Comparison of ENCODE assay signal across 1 cellular context in genomic region chr6:28587011-28587745, GRCh38.
TF ChIP-seq lines count a peak whose summit lies in the region.

No MANE protein-coding gene starts in this region.

TF ChIP-seq in HepG2, 621 proteins besides CTCF, POLR2A, EP300 and RAD21 (continued from another document and continues in another):
- TF ChIP-seq ZFY (CRISPR knock-in tag; IDR thresholded peaks at IDR 0.05) (peak; percentile 89), AKAP8 (CRISPR knock-in tag; IDR thresholded peaks at IDR 0.05) (peak; percentile 53; the same call in 1 of the 2 replicates), TEAD3 (CRISPR knock-in tag; optimal IDR thresholded peaks at IDR 0.05; ENCODE audit: borderline replicate concordance) (peak; percentile 89), ZNF674 (CRISPR knock-in tag; IDR thresholded peaks at IDR 0.05; ENCODE audit: low read depth) (no peak), MED1 (CRISPR knock-in tag; IDR thresholded peaks at IDR 0.05) (peak; percentile 81), ZNF639 (CRISPR knock-in tag; conservative IDR thresholded peaks at IDR 0.05) (0 out of 2 replicates have a peak, but pooled peaks have one; percentile 43), ZNF879 (CRISPR knock-in tag; IDR thresholded peaks at IDR 0.05) (0 out of 2 replicates have a peak, but pooled peaks have one; percentile 83), FOXJ3 (CRISPR knock-in tag; IDR thresholded peaks at IDR 0.05; ENCODE audit: borderline replicate concordance) (0 out of 2 replicates have a peak, but pooled peaks have one; percentile 1), NR3C1 (CRISPR knock-in tag; IDR thresholded peaks at IDR 0.05) (no peak), FOXP1 (IDR thresholded peaks at IDR 0.05) (no peak), FOXP1 (CRISPR knock-in tag; IDR thresholded peaks at IDR 0.05) (no peak; the same call in 1 of the 2 replicates), ZNF331 (CRISPR knock-in tag; IDR thresholded peaks at IDR 0.05) (peak; percentile 87), ZFYVE20 (CRISPR knock-in tag; IDR thresholded peaks at IDR 0.05; ENCODE audit: borderline replicate concordance, low read depth) (no peak), ZNF451 (CRISPR knock-in tag; IDR thresholded peaks at IDR 0.05) (peak; percentile 89), DMAP1 (CRISPR knock-in tag; IDR thresholded peaks at IDR 0.05) (peak; percentile 93; the same call in 1 of the 2 replicates), UBTF (CRISPR knock-in tag; IDR thresholded peaks at IDR 0.05) (peak; percentile 98), NFYB (CRISPR knock-in tag; IDR thresholded peaks at IDR 0.05) (0 out of 2 replicates have a peak, but pooled peaks have one; percentile 16), MNT (IDR thresholded peaks at IDR 0.05) (no peak), ZSCAN12 (CRISPR knock-in tag; IDR thresholded peaks at IDR 0.05) (no peak), BRCA1 (CRISPR knock-in tag; IDR thresholded peaks at IDR 0.05) (no peak), ZNF224 (CRISPR knock-in tag; IDR thresholded peaks at IDR 0.05) (no peak), KDM6A (CRISPR knock-in tag; IDR thresholded peaks at IDR 0.05; ENCODE audit: low read depth) (no peak), FIP1L1 (IDR thresholded peaks at IDR 0.05; ENCODE audit: borderline replicate concordance, insufficient read depth, low read depth, low read length) (no peak), MAZ (IDR thresholded peaks at IDR 0.05; ENCODE audit: borderline replicate concordance, low read depth, low read length) (no peak; the same call in 1 of the 2 replicates), MAZ (CRISPR knock-in tag; IDR thresholded peaks at IDR 0.05; ENCODE audit: low read depth) (peak; percentile 75), ZBTB38 (CRISPR knock-in tag; IDR thresholded peaks at IDR 0.05) (peak; percentile 84), ZNF225 (CRISPR knock-in tag; IDR thresholded peaks at IDR 0.05) (peak; percentile 91), BCLAF1 (IDR thresholded peaks at IDR 0.05) (no peak), ZBTB7A (CRISPR knock-in tag; IDR thresholded peaks at IDR 0.05) (0 out of 2 replicates have a peak, but pooled peaks have one; percentile 37), ZNF33B (CRISPR knock-in tag; IDR thresholded peaks at IDR 0.05) (no peak), CBX1 (IDR thresholded peaks at IDR 0.05; ENCODE audit: low read depth) (peak; percentile 62), ZNF607 (CRISPR knock-in tag; IDR thresholded peaks at IDR 0.05; ENCODE audit: borderline replicate concordance) (peak; percentile 75), MTF1 (CRISPR knock-in tag; IDR thresholded peaks at IDR 0.05) (no peak), KMT2A (CRISPR knock-in tag; IDR thresholded peaks at IDR 0.05) (peak; percentile 96), PRPF4 (IDR thresholded peaks at IDR 0.05; ENCODE audit: low read depth, low read length, poor library complexity, severe bottlenecking) (no peak), ZNF274 (CRISPR knock-in tag; IDR thresholded peaks at IDR 0.05) (peak; percentile 97), SAFB2 (CRISPR knock-in tag; IDR thresholded peaks at IDR 0.05; ENCODE audit: borderline replicate concordance, low read depth) (peak; percentile 84), HNF4A (CRISPR knock-in tag; IDR thresholded peaks at IDR 0.05) (peak; percentile 29; the same call in 1 of the 2 replicates), SIX1 (CRISPR knock-in tag; IDR thresholded peaks at IDR 0.05; ENCODE audit: borderline replicate concordance) (no peak), MTA3 (CRISPR knock-in tag; IDR thresholded peaks at IDR 0.05) (no peak), SP4 (CRISPR knock-in tag; IDR thresholded peaks at IDR 0.05) (no peak), HOXA9 (CRISPR knock-in tag; IDR thresholded peaks at IDR 0.05; ENCODE audit: borderline replicate concordance) (0 out of 2 replicates have a peak, but pooled peaks have one; percentile 52), GATAD1 (CRISPR knock-in tag; IDR thresholded peaks at IDR 0.05) (peak; percentile 96), EZH2 (conservative IDR thresholded peaks at IDR 0.05; ENCODE audit: low read depth, low read length) (no peak), RORA (CRISPR knock-in tag; IDR thresholded peaks at IDR 0.05) (no peak)
- TF ChIP-seq, protein P1, sequence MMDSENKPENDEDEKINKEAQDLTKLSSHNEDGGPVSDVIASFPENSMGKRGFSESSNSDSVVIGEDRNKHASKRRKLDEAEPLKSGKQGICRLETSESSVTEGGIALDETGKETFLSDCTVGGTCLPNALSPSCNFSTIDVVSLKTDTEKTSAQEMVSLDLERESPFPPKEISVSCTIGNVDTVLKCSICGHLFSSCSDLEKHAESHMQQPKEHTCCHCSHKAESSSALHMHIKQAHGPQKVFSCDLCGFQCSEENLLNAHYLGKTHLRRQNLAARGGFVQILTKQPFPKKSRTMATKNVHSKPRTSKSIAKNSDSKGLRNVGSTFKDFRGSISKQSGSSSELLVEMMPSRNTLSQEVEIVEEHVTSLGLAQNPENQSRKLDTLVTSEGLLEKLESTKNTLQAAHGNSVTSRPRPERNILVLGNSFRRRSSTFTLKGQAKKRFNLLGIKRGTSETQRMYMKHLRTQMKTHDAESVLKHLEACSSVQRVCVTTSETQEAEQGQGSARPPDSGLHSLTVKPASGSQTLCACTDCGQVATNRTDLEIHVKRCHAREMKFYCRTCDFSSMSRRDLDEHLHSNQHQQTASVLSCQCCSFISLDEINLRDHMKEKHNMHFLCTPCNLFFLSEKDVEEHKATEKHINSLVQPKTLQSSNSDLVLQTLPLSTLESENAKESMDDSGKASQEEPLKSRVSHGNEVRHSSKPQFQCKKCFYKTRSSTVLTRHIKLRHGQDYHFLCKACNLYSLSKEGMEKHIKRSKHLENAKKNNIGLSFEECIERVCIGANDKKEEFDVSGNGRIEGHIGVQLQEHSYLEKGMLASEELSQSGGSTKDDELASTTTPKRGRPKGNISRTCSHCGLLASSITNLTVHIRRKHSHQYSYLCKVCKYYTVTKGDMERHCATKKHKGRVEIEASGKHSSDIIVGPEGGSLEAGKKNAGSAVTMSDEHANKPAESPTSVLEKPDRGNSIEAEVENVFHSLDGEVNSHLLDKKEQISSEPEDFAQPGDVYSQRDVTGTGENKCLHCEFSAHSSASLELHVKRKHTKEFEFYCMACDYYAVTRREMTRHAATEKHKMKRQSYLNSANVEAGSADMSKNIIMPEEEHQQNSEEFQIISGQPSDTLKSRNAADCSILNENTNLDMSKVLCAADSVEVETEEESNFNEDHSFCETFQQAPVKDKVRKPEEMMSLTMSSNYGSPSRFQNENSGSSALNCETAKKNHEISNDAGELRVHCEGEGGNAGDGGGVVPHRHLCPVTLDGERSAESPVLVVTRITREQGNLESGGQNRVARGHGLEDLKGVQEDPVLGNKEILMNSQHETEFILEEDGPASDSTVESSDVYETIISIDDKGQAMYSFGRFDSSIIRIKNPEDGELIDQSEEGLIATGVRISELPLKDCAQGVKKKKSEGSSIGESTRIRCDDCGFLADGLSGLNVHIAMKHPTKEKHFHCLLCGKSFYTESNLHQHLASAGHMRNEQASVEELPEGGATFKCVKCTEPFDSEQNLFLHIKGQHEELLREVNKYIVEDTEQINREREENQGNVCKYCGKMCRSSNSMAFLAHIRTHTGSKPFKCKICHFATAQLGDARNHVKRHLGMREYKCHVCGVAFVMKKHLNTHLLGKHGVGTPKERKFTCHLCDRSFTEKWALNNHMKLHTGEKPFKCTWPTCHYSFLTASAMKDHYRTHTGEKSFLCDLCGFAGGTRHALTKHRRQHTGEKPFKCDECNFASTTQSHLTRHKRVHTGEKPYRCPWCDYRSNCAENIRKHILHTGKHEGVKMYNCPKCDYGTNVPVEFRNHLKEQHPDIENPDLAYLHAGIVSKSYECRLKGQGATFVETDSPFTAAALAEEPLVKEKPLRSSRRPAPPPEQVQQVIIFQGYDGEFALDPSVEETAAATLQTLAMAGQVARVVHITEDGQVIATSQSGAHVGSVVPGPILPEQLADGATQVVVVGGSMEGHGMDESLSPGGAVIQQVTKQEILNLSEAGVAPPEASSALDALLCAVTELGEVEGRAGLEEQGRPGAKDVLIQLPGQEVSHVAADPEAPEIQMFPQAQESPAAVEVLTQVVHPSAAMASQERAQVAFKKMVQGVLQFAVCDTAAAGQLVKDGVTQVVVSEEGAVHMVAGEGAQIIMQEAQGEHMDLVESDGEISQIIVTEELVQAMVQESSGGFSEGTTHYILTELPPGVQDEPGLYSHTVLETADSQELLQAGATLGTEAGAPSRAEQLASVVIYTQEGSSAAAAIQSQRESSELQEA (CRISPR knock-in tag; IDR thresholded peaks at IDR 0.05; ENCODE audit: not compliant biosample characterization): peak; percentile 94
- TF ChIP-seq, protein P2, sequence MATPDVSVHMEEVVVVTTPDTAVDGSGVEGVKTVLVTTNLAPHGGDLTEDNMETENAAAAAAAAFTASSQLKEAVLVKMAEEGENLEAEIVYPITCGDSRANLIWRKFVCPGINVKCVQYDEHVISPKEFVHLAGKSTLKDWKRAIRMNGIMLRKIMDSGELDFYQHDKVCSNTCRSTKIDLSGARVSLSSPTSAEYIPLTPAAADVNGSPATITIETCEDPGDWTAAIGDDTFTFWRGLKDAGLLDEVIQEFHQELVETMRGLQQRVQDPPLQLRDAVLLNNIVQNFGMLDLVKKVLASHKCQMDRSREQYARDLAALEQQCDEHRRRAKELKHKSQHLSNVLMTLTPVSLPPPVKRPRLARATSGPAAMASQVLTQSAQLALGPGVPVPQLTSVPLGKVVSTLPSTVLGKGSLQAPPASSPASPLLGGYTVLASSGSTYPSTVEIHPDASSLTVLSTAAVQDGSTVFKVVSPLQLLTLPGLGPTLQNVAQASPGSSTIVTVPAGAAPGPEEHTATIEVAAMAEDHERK (CRISPR knock-in tag; IDR thresholded peaks at IDR 0.05; ENCODE audit: low read depth): no peak
- TF ChIP-seq, protein P3, sequence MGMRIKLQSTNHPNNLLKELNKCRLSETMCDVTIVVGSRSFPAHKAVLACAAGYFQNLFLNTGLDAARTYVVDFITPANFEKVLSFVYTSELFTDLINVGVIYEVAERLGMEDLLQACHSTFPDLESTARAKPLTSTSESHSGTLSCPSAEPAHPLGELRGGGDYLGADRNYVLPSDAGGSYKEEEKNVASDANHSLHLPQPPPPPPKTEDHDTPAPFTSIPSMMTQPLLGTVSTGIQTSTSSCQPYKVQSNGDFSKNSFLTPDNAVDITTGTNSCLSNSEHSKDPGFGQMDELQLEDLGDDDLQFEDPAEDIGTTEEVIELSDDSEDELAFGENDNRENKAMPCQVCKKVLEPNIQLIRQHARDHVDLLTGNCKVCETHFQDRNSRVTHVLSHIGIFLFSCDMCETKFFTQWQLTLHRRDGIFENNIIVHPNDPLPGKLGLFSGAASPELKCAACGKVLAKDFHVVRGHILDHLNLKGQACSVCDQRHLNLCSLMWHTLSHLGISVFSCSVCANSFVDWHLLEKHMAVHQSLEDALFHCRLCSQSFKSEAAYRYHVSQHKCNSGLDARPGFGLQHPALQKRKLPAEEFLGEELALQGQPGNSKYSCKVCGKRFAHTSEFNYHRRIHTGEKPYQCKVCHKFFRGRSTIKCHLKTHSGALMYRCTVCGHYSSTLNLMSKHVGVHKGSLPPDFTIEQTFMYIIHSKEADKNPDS (CRISPR knock-in tag; IDR thresholded peaks at IDR 0.05): 0 out of 2 replicates have a peak, but pooled peaks have one; percentile 24
